15 cellular contexts compared by ENCODE assay signal in the genomic region with DNA sequence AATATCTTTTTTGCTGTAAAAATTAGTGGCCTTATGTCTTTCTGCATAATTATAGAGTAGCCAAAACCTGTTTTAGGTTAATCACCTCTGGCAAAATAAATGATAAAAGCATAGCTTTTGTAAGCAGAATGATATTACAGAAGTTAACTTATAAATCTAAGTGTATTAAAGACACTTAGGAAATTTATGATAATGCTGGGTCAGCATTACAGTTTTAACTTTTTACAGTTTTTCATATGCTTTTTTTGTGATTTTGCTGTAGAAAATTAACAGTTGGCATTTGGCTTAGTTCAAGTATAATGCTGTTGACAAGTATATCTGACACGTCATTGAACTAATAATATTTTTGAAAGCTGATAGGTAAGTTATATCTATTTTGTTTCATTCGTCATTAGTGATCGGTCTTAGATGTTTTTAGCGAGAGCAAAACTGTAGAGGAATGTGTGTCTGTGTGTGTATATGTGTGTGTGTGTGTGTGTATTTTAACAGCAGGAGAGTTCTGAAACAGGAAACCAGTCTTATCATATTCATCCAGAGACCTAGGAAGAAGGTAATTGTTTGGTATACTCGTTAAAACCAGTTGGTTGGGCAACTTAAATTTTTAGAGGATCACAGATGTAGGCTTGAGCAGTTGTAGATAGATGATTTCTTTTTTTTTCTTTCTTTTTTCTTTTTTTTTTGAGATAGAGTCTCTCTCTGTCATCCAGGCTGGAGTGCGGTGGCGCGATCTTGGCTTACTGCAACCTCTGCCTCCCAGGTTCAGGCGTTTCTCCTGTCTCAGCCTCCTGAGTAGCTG.
A peak's percentile ranks its signal among the peaks of the same experiment; 100 is the strongest.
DNase-seq lines count a peak whose midpoint lies in the region; ATAC-seq, FAIRE-seq and TF ChIP-seq lines count a peak whose summit lies in the region.
"Had no signal": no experiment of that assay in that cellular context is flagged by ENCODE, and none has a peak within 500 bp of the region (broad histone marks: within the 10 kb centered on the region; RNA-seq: fewer than 3 reads in every experiment).

No MANE protein-coding gene starts in this region.

- peaks cover 17% of the 10 kb centered on the region for H3K36me3 Mint-ChIP-seq in central memory CD8-positive, alpha-beta T cell (ENCODE audit: insufficient read depth)
- H3K36me3 Mint-ChIP-seq in nephron progenitor cell (ENCODE audit: low read depth): peaks cover 57% of the 10 kb centered on the region

- no peaks in the 10 kb centered on the region for H3K9me3 Mint-ChIP-seq in central memory CD8-positive, alpha-beta T cell
- H3K9me3 Mint-ChIP-seq in nephron progenitor cell: peaks cover 28% of the 10 kb centered on the region
- H3K9me3 Mint-ChIP-seq: stimulated activated naive CD8-positive, alpha-beta T cell treated with anti-CD3 and anti-CD28 coated beads, Interleukin-15, amount 100 ng/mL, for 72 hours had no signal

- ATAC-seq in central memory CD8-positive, alpha-beta T cell (replicated peaks; ENCODE audit: extremely low read depth, poor library complexity, severe bottlenecking): no peak
- no peak for ATAC-seq in HG03196 (IDR thresholded peaks at IDR 0.05; ENCODE audit: unreplicated experiment)
- ATAC-seq: heart right ventricle; stimulated activated naive CD8-positive, alpha-beta T cell treated with anti-CD3 and anti-CD28 coated beads, Interleukin-15, amount 100 ng/mL, for 72 hours had no signal

- H3K27ac Mint-ChIP-seq in central memory CD8-positive, alpha-beta T cell (ENCODE audit: low read depth): no peak overlapping the region
- peak overlapping the region; percentile 0 for H3K27ac Mint-ChIP-seq in nephron progenitor cell
- H3K27ac Mint-ChIP-seq: stimulated activated naive CD8-positive, alpha-beta T cell treated with anti-CD3 and anti-CD28 coated beads, Interleukin-15, amount 100 ng/mL, for 72 hours had no signal

- peak; percentile 9 for FAIRE-seq in GM18507 (lab: Jason Lieb, UNC)

- H3K4me1 Mint-ChIP-seq in central memory CD8-positive, alpha-beta T cell: peaks cover 38% of the 10 kb centered on the region
- H3K4me1 Mint-ChIP-seq in nephron progenitor cell: no peaks in the 10 kb centered on the region

- DNase-seq in GM18507 (ENCODE audit: extremely low spot score, insufficient read length, low read depth): no peak
- peak; percentile 52 for DNase-seq in MV-4-11 (lab: John Stamatoyannopoulos, UW)
- DNase-seq in central memory CD8-positive, alpha-beta T cell (ENCODE audit: low spot score in 2 of 2): no peak
- no peak for DNase-seq in nephron progenitor cell
- DNase-seq in middle frontal gyrus (ENCODE audit: extremely low spot score, low spot score): no peak
- no peak for DNase-seq in T-helper 9 cell
- DNase-seq: activated naive CD4-positive, alpha-beta T cell; CD4-positive, alpha-beta memory T cell; HCEC 1CT; heart right ventricle; left ventricle myocardium inferior; NCI-H1417; NCI-H510A treated with DMSO at 0.1 percent for 48 hours; stimulated activated naive CD8-positive, alpha-beta T cell treated with anti-CD3 and anti-CD28 coated beads, Interleukin-15, amount 100 ng/mL, for 72 hours had no signal

- H3K4me3 Mint-ChIP-seq in central memory CD8-positive, alpha-beta T cell: peak overlapping the region; percentile 4
- no peak overlapping the region for H3K4me3 Mint-ChIP-seq in nephron progenitor cell
- H3K4me3 Mint-ChIP-seq: stimulated activated naive CD8-positive, alpha-beta T cell treated with anti-CD3 and anti-CD28 coated beads, Interleukin-15, amount 100 ng/mL, for 72 hours had no signal

- TF ChIP-seq CTCF in nephron progenitor cell (IDR thresholded peaks at IDR 0.05): no peak

- no peaks in the 10 kb centered on the region for H3K27me3 Mint-ChIP-seq in central memory CD8-positive, alpha-beta T cell
- H3K27me3 Mint-ChIP-seq in nephron progenitor cell (ENCODE audit: low read depth, poor library complexity): no peaks in the 10 kb centered on the region
- H3K27me3 Mint-ChIP-seq: CD4-positive, alpha-beta memory T cell; stimulated activated naive CD8-positive, alpha-beta T cell treated with anti-CD3 and anti-CD28 coated beads, Interleukin-15, amount 100 ng/mL, for 72 hours had no signal
